Comparison of ENCODE assay signal across 8 cellular contexts in genomic region chr4:88591787-88592599, GRCh38. TPM values are rescaled to one million over a fixed set of nuclear protein-coding genes. Genes with fewer than 3 reads are reported as not detected.
DNase-seq lines count a peak whose midpoint lies in the region; ATAC-seq and TF ChIP-seq lines count a peak whose summit lies in the region.

Gene HERC3 (plus strand): TSS chr4:88592480. CDS start chr4:88605824, 13,344 bp downstream.

- ATAC-seq in GM19397 (IDR thresholded peaks at IDR 0.05; ENCODE audit: unreplicated experiment) (peak; percentile 97), HG03558 (IDR thresholded peaks at IDR 0.05; ENCODE audit: extremely low read depth, unreplicated experiment) (peak; percentile 95)
- peak; percentile 87 for ATAC-seq in activated CD8-positive, alpha-beta T cell treated with anti-CD3 and anti-CD28 coated beads for 36 hours

- TF ChIP-seq POLR2A in lower leg skin (IDR thresholded peaks at IDR 0.05), result no peak

- H3K4me1 Mint-ChIP-seq in activated CD8-positive, alpha-beta T cell treated with anti-CD3 and anti-CD28 coated beads for 36 hours (ENCODE audit: low read depth), result peaks cover 38% of the 10 kb centered on the region

- peak; percentile 96 for DNase-seq in CD1c-positive myeloid dendritic cell (ENCODE audit: extremely low spot score)
- DNase-seq in NCI-H774 (lab: John Stamatoyannopoulos, UW), result peak; percentile 67
- DNase-seq in activated CD8-positive, alpha-beta T cell treated with anti-CD3 and anti-CD28 coated beads for 36 hours, result peak; percentile 87
- peak; percentile 79 to 98 (median 90) for DNase-seq in dorsolateral prefrontal cortex
- peak; percentile 89 to 98 for DNase-seq in lower leg skin (ENCODE audit: low spot score in 2 of 2)
- DNase-seq in stimulated activated CD4-positive, alpha-beta T cell treated with anti-CD3 and anti-CD28 coated beads, Interleukin-4, amount 100 ng/mL, for 4 hours, result peak; percentile 83 to 86

- H3K27me3 ChIP-seq in dorsolateral prefrontal cortex, result no peaks in the 10 kb centered on the region

- H3K4me3 ChIP-seq in dorsolateral prefrontal cortex, result peak within 1 kb of the TSS; percentile 65 to 98 (median 93)
- H3K4me3 ChIP-seq in lower leg skin (ENCODE audit: low read depth, poor library complexity, severe bottlenecking), result peak within 1 kb of the TSS; percentile 82

- H3K9me3 Mint-ChIP-seq in activated CD8-positive, alpha-beta T cell treated with anti-CD3 and anti-CD28 coated beads for 36 hours, result no peaks in the 10 kb centered on the region

- POLR2A ChIA-PET in activated CD8-positive, alpha-beta T cell treated with anti-CD3 and anti-CD28 coated beads for 36 hours (lab: Charles Lee), result interaction anchor here (1.2 to 3.8 kb wide), 5 partner anchors 8 to 58 kb away, joined by 3 to 23 read pairs (median 4); no protein-coding TSS in a partner anchor

- H3K27ac Mint-ChIP-seq in activated CD8-positive, alpha-beta T cell treated with anti-CD3 and anti-CD28 coated beads for 36 hours, result peak within 1 kb of the TSS; percentile 80

- peaks cover 23% of the 10 kb centered on the region for H3K36me3 Mint-ChIP-seq in activated CD8-positive, alpha-beta T cell treated with anti-CD3 and anti-CD28 coated beads for 36 hours (ENCODE audit: low read depth)

- peak within 1 kb of the TSS; percentile 84 for H3K4me3 Mint-ChIP-seq in activated CD8-positive, alpha-beta T cell treated with anti-CD3 and anti-CD28 coated beads for 36 hours

- peak within 1 kb of the TSS; percentile 81 to 99 (median 95) for H3K27ac ChIP-seq in dorsolateral prefrontal cortex

- no peak for TF ChIP-seq CTCF in activated CD8-positive, alpha-beta T cell treated with anti-CD3 and anti-CD28 coated beads for 36 hours (IDR thresholded peaks at IDR 0.05)
- TF ChIP-seq CTCF in dorsolateral prefrontal cortex (IDR thresholded peaks at IDR 0.05 in 54 of 56, conservative IDR thresholded peaks at IDR 0.05 in 2 of 56; ENCODE audit: low read depth in 1 of 56, partially characterized antibody in 56 of 56), result peak in 30 of 56 donors; percentile 7 to 38 (median 22)
- TF ChIP-seq CTCF in lower leg skin (IDR thresholded peaks at IDR 0.05), result no peak

- intact Hi-C loops in activated CD8-positive, alpha-beta T cell treated with anti-CD3 and anti-CD28 coated beads for 36 hours (cut with micrococcal nuclease), result loop anchor here (2.0 to 5.0 kb wide), 2 partner anchors 21 to 55 kb away; no protein-coding TSS in a partner anchor
- intact Hi-C loops in dorsolateral prefrontal cortex (cut with DNase I), result loop anchor here (2.0 to 5.0 kb wide), 5 partner anchors 60 to 310 kb away; partner anchors contain the start of genes PYURF (in 2 of the 2), NAP1L5 (in 1 of the 2) and PPM1K (in 1 of the 2)
- intact Hi-C loops in lower leg skin (cut with DNase I; ENCODE audit: low total_unique reads), result no loop called here

- CTCF ChIA-PET in activated CD8-positive, alpha-beta T cell treated with anti-CD3 and anti-CD28 coated beads for 36 hours (lab: Charles Lee), result interaction anchor here (0.6 to 1.8 kb wide), 6 partner anchors 9 to 67 kb away, joined by 3 to 14 read pairs (median 4); no protein-coding TSS in a partner anchor

- peaks cover 2% of the 10 kb centered on the region for H3K27me3 Mint-ChIP-seq in activated CD8-positive, alpha-beta T cell treated with anti-CD3 and anti-CD28 coated beads for 36 hours

- 0% methylated on average over 58 to 68 of the region's 73 CpGs for WGBS in lower leg skin, 2 donors

RNA-seq across cellular contexts. Expression of gene HERC3, which starts in this region (rescaled TPM):
- 10 to 100 TPM; 59.7 to 66.4 TPM for total RNA-seq in activated CD8-positive, alpha-beta T cell treated with anti-CD3 and anti-CD28 coated beads for 36 hours
- total RNA-seq in dorsolateral prefrontal cortex, result 10 to 100 TPM; 37.3 to 96.2 (median 67.6) TPM
- 10 to 100 TPM; 49.6 to 64.3 (median 52.2) TPM for total RNA-seq in lower leg skin

Comparison
In these comparisons a context has a peak if more than half of its experiments do, and no peak if none do; other contexts are left out.
1. Peak in every context shown above with its lines: DNase-seq, ATAC-seq, H3K4me3 ChIP-seq and H3K27ac ChIP-seq.
2. CTCF ChIP-seq: peak in dorsolateral prefrontal cortex (30 of 56); none in activated CD8-positive, alpha-beta T cell treated with anti-CD3 and anti-CD28 coated beads for 36 hours (single experiment) and lower leg skin (0 of 3).